8 cellular contexts compared by ENCODE assay signal in genomic region chr20:19735446-19735845, GRCh38. TPM values are rescaled to one million over a fixed set of nuclear protein-coding genes. Genes with fewer than 3 reads are reported as not detected.
DNase-seq lines count a peak whose midpoint lies in the region; TF ChIP-seq lines count a peak whose summit lies in the region.

No MANE protein-coding gene starts in this region.

- TF ChIP-seq POLR2A in suprapubic skin (IDR thresholded peaks at IDR 0.05): no peak

- H3K4me1 ChIP-seq in suprapubic skin: peaks cover 34% of the 10 kb centered on the region

- H3K36me3 ChIP-seq in suprapubic skin: no peaks in the 10 kb centered on the region

- H3K27me3 ChIP-seq in suprapubic skin: no peaks in the 10 kb centered on the region

- no peak overlapping the region for H3K4me3 Mint-ChIP-seq in chondrocyte (ENCODE audit: unreplicated experiment)
- H3K4me3 Mint-ChIP-seq in activated T-cell treated with anti-CD3 and anti-CD28 coated beads, Interleukin-2, amount 50 U/mL, for 24 hours: no peak overlapping the region

- H3K9me3 ChIP-seq in suprapubic skin: no peaks in the 10 kb centered on the region

- no peaks in the 10 kb centered on the region for H3K9me3 Mint-ChIP-seq in chondrocyte (ENCODE audit: low read depth)
- no peaks in the 10 kb centered on the region for H3K9me3 Mint-ChIP-seq in activated T-cell treated with anti-CD3 and anti-CD28 coated beads, Interleukin-2, amount 50 U/mL, for 24 hours

- WGBS in suprapubic skin: 5% methylated on average over 6 of the region's 6 CpGs

- DNase-seq in activated CD4-positive, alpha-beta T cell treated with anti-CD3 and anti-CD28 coated beads, Interleukin-2, amount 50 U/mL, for 48 hours: peak; percentile 24 to 50
- no peak for DNase-seq in activated CD4-positive, alpha-beta T cell treated with anti-CD3 and anti-CD28 coated beads for 1 hour
- peak; percentile 85 to 95 for DNase-seq in NCI-H446 (lab: John Stamatoyannopoulos, UW)
- DNase-seq in chondrocyte (ENCODE audit: low spot score): no peak
- DNase-seq in left kidney (ENCODE audit: low read depth, low spot score): peak; percentile 32
- DNase-seq in suprapubic skin (ENCODE audit: low spot score in 2 of 2): peak; percentile 88 to 90
- no peak for DNase-seq in activated T-cell treated with anti-CD3 and anti-CD28 coated beads, Interleukin-2, amount 50 U/mL, for 24 hours
- DNase-seq in GM19240 (ENCODE audit: insufficient read length, low spot score): no peak

- no peak overlapping the region for H3K4me3 ChIP-seq in suprapubic skin

- no peaks in the 10 kb centered on the region for H3K27me3 Mint-ChIP-seq in chondrocyte (ENCODE audit: low read depth)
- H3K27me3 Mint-ChIP-seq in activated T-cell treated with anti-CD3 and anti-CD28 coated beads, Interleukin-2, amount 50 U/mL, for 24 hours: peaks cover 16% of the 10 kb centered on the region

- H3K4me1 Mint-ChIP-seq in chondrocyte (ENCODE audit: low read depth): peaks cover 31% of the 10 kb centered on the region
- peaks cover 16% of the 10 kb centered on the region for H3K4me1 Mint-ChIP-seq in activated T-cell treated with anti-CD3 and anti-CD28 coated beads, Interleukin-2, amount 50 U/mL, for 24 hours (ENCODE audit: low read depth)

- H3K36me3 Mint-ChIP-seq in chondrocyte (ENCODE audit: low read depth): no peaks in the 10 kb centered on the region
- no peaks in the 10 kb centered on the region for H3K36me3 Mint-ChIP-seq in activated T-cell treated with anti-CD3 and anti-CD28 coated beads, Interleukin-2, amount 50 U/mL, for 24 hours (ENCODE audit: low read depth)

- no peak for TF ChIP-seq EP300 in suprapubic skin (IDR thresholded peaks at IDR 0.05)

- H3K27ac ChIP-seq in suprapubic skin: peak overlapping the region; percentile 52

- no peak for TF ChIP-seq CTCF in chondrocyte (IDR thresholded peaks at IDR 0.05)
- no peak for TF ChIP-seq CTCF in suprapubic skin (IDR thresholded peaks at IDR 0.05)

- peak overlapping the region; percentile 72 for H3K27ac Mint-ChIP-seq in chondrocyte (ENCODE audit: unreplicated experiment)
- H3K27ac Mint-ChIP-seq in activated T-cell treated with anti-CD3 and anti-CD28 coated beads, Interleukin-2, amount 50 U/mL, for 24 hours: no peak overlapping the region

RNA-seq across cellular contexts. Expression of gene RIN2, which starts 22.6 kb away (rescaled TPM):
- total RNA-seq in chondrocyte: 24.4 to 45.7 TPM (median 27.8 TPM) in 3 replicates
- 10 to 100 TPM; 68.2 to 87.2 (median 79.6) TPM for total RNA-seq in suprapubic skin

Comparison
In these comparisons a context has a peak if more than half of its experiments do, and no peak if none do; other contexts are left out.
1. DNase-seq: peak in activated CD4-positive, alpha-beta T cell treated with anti-CD3 and anti-CD28 coated beads, Interleukin-2, amount 50 U/mL, for 48 hours (2 of 2), NCI-H446 (2 of 2), left kidney (single experiment) and suprapubic skin (2 of 2); none in activated CD4-positive, alpha-beta T cell treated with anti-CD3 and anti-CD28 coated beads for 1 hour (single experiment), chondrocyte (single experiment), activated T-cell treated with anti-CD3 and anti-CD28 coated beads, Interleukin-2, amount 50 U/mL, for 24 hours (single experiment) and GM19240 (single experiment).